Comparison of ENCODE assay signal across 11 cellular contexts in genomic region chr10:113073549-113074189, GRCh38.
A peak's percentile ranks its signal among the peaks of the same experiment; 100 is the strongest.
DNase-seq lines count a peak whose midpoint lies in the region; ATAC-seq, FAIRE-seq and TF ChIP-seq lines count a peak whose summit lies in the region.
"Had no signal": no experiment of that assay in that cellular context is flagged by ENCODE, and none has a peak within 500 bp of the region (broad histone marks: within the 10 kb centered on the region; RNA-seq: fewer than 3 reads in every experiment).

No MANE protein-coding gene starts in this region.

- H3K9me3 Mint-ChIP-seq in activated naive CD4-positive, alpha-beta T cell treated with anti-CD3 and anti-CD28 coated beads, Interleukin-2, amount 50 U/mL, for 72 hours = no peaks in the 10 kb centered on the region
- H3K9me3 Mint-ChIP-seq: activated T-helper 1 cell treated with anti-CD3 and anti-CD28 coated beads, Interleukin-12 subunit alpha, Interleukin-12 subunit beta, Interleukin-2, Interleukin-4 antibody, amounts not matched to agents 30 ng/mL and 10 ng/mL and 1 ng/mL, durations not matched to agents 14 hours and 24 hours and 36 hours had no signal

- peak; percentile 12; the same call in 1 of the 2 replicates for TF ChIP-seq POLR2A in H54 (IDR thresholded peaks at IDR 0.05; ENCODE audit: low read depth, low read length)
- no peak for TF ChIP-seq POLR2A in adrenal gland (IDR thresholded peaks at IDR 0.05)

- FAIRE-seq in H54 (lab: Jason Lieb, UNC) = peak; percentile 69

- H3K4me3 ChIP-seq in adrenal gland (no peak overlapping the region), skeletal muscle cell (ENCODE audit: low read depth, low read length) (no peak overlapping the region)

- ATAC-seq in HG02938 (IDR thresholded peaks at IDR 0.05; ENCODE audit: unreplicated experiment) = no peak
- no peak for ATAC-seq in activated naive CD4-positive, alpha-beta T cell treated with anti-CD3 and anti-CD28 coated beads, Interleukin-2, amount 50 U/mL, for 72 hours

- H3K36me3 Mint-ChIP-seq in activated naive CD4-positive, alpha-beta T cell treated with anti-CD3 and anti-CD28 coated beads, Interleukin-2, amount 50 U/mL, for 72 hours = no peaks in the 10 kb centered on the region

- DNase-seq in H54 (ENCODE audit: insufficient read length, low spot score) (peak; percentile 80), adrenal gland (peak in 6 of 7 donors; percentile 41 to 71 (median 54)), hepatic stellate cell (ENCODE audit: low spot score) (peak; percentile 85), skeletal muscle cell (ENCODE audit: low read depth) (peak; percentile 92)
- no peak for DNase-seq in activated CD4-positive, alpha-beta T cell treated with anti-CD3 and anti-CD28 coated beads, Interleukin-2, amount 50 U/mL, for 4 hours
- DNase-seq in effector CD8-positive, alpha-beta T cell (lab: John Stamatoyannopoulos, UW) = no peak
- DNase-seq in activated naive CD4-positive, alpha-beta T cell treated with anti-CD3 and anti-CD28 coated beads, Interleukin-2, amount 50 U/mL, for 72 hours (ENCODE audit: low spot score in 2 of 2) = no peak
- DNase-seq: NCI-H1105, nucleus accumbens had no signal

- H3K27ac ChIP-seq in adrenal gland = peak overlapping the region in 2 of 5 donors; percentile 3 to 50

- TF ChIP-seq CTCF in adrenal gland (IDR thresholded peaks at IDR 0.05) = no peak

- no peaks in the 10 kb centered on the region for H3K9me3 ChIP-seq in adrenal gland (replicated peaks in 1 of 3)

- intact Hi-C loops in adrenal gland (cut with DNase I) = no loop called here

- no peaks in the 10 kb centered on the region for H3K36me3 ChIP-seq in adrenal gland (replicated peaks in 1 of 2)

- 62 to 76% (median 67%) methylated on average over 17 to 23 of the region's 23 CpGs for WGBS in adrenal gland, 4 donors

- H3K27me3 ChIP-seq in adrenal gland = no peaks in the 10 kb centered on the region

- H3K4me1 ChIP-seq in adrenal gland (replicated peaks in 1 of 2) = peaks cover 0 to 17% of the 10 kb centered on the region in 2 donors

- no peak overlapping the region for H3K27ac Mint-ChIP-seq in activated naive CD4-positive, alpha-beta T cell treated with anti-CD3 and anti-CD28 coated beads, Interleukin-2, amount 50 U/mL, for 72 hours
- H3K27ac Mint-ChIP-seq: activated T-helper 1 cell treated with anti-CD3 and anti-CD28 coated beads, Interleukin-12 subunit alpha, Interleukin-12 subunit beta, Interleukin-2, Interleukin-4 antibody, amounts not matched to agents 30 ng/mL and 10 ng/mL and 1 ng/mL, durations not matched to agents 14 hours and 24 hours and 36 hours had no signal

Comparison
In these comparisons a context has a peak if more than half of its experiments do, and no peak if none do; other contexts are left out.
1. DNase-seq: peak in H54 (single experiment), adrenal gland (6 of 7), hepatic stellate cell (single experiment) and skeletal muscle cell (single experiment); none in activated CD4-positive, alpha-beta T cell treated with anti-CD3 and anti-CD28 coated beads, Interleukin-2, amount 50 U/mL, for 4 hours (0 of 2), effector CD8-positive, alpha-beta T cell (single experiment) and activated naive CD4-positive, alpha-beta T cell treated with anti-CD3 and anti-CD28 coated beads, Interleukin-2, amount 50 U/mL, for 72 hours (0 of 2).